ENCODE assay signal across 8 cellular contexts in genomic region chr19:52923782-52924593, GRCh38. TPM values are rescaled to one million over a fixed set of nuclear protein-coding genes. Genes with fewer than 3 reads are reported as not detected.
A peak's percentile ranks its signal among the peaks of the same experiment; 100 is the strongest.
DNase-seq lines count a peak whose midpoint lies in the region; ATAC-seq, FAIRE-seq and TF ChIP-seq lines count a peak whose summit lies in the region.

No MANE protein-coding gene starts in this region.

- TF ChIP-seq CTCF in CD8-positive, alpha-beta T cell (IDR thresholded peaks at IDR 0.05) = no peak
- no peak for TF ChIP-seq CTCF in astrocyte of the spinal cord (IDR thresholded peaks at IDR 0.05; ENCODE audit: low read depth, low read length)

- FAIRE-seq in frontal cortex (lab: Jason Lieb, UNC) = no peak

- DNase-seq in CD8-positive, alpha-beta T cell = no peak
- DNase-seq in LoVo (ENCODE audit: low spot score) (peak; percentile 44), astrocyte of the spinal cord (ENCODE audit: low read depth, low spot score) (no peak), islet precursor cell (peak; percentile 85), frontal cortex (ENCODE audit: low spot score in 2 of 2) (no peak)
- no peak for DNase-seq in stimulated activated naive CD8-positive, alpha-beta T cell treated with anti-CD3 and anti-CD28 coated beads, Interleukin-15, amount 100 ng/mL, for 72 hours

- intact Hi-C loops in CD8-positive, alpha-beta T cell (cut with DNase I, micrococcal nuclease) = loop anchor here (1.0 to 5.0 kb wide), 10 partner anchors 18 to 787 kb away; partner anchors contain the start of genes ZNF160 (in 2 of the 2), ZNF320 (in 2 of the 2), ZNF816 (in 2 of the 2) and ZNF611 (in 1 of the 2)

- in situ Hi-C loops in astrocyte of the spinal cord (cut with HindIII; ENCODE audit: low sequenced_read_pairs) = no loop called here

- H3K4me3 Mint-ChIP-seq in CD8-positive, alpha-beta T cell = peak overlapping the region; percentile 94
- H3K4me3 Mint-ChIP-seq in stimulated activated naive CD8-positive, alpha-beta T cell treated with anti-CD3 and anti-CD28 coated beads, Interleukin-15, amount 100 ng/mL, for 72 hours = peak overlapping the region; percentile 89 to 90

- CTCF ChIA-PET in CD8-positive, alpha-beta T cell (lab: Charles Lee) = interaction anchor here (1.4 kb wide), 1 partner anchor 70 kb away, joined by 3 read pairs; no protein-coding TSS in a partner anchor

- H3K27ac ChIP-seq in CD8-positive, alpha-beta T cell (ENCODE audit: low read depth, low read length) = no peak overlapping the region

- peak overlapping the region; percentile 90 for H3K27ac Mint-ChIP-seq in CD8-positive, alpha-beta T cell
- H3K27ac Mint-ChIP-seq in stimulated activated naive CD8-positive, alpha-beta T cell treated with anti-CD3 and anti-CD28 coated beads, Interleukin-15, amount 100 ng/mL, for 72 hours = peak overlapping the region in 1 of 2 donors; percentile 19

- no peak for ATAC-seq in CD8-positive, alpha-beta T cell
- peak; percentile 3 for ATAC-seq in stimulated activated naive CD8-positive, alpha-beta T cell treated with anti-CD3 and anti-CD28 coated beads, Interleukin-15, amount 100 ng/mL, for 72 hours
- no peak for ATAC-seq in HG03432 (IDR thresholded peaks at IDR 0.05; ENCODE audit: unreplicated experiment)
- ATAC-seq in HG03520 (IDR thresholded peaks at IDR 0.05; ENCODE audit: unreplicated experiment) = no peak

- no peaks in the 10 kb centered on the region for H3K9me3 Mint-ChIP-seq in CD8-positive, alpha-beta T cell
- peaks cover 6 to 7% of the 10 kb centered on the region in 2 donors for H3K9me3 Mint-ChIP-seq in stimulated activated naive CD8-positive, alpha-beta T cell treated with anti-CD3 and anti-CD28 coated beads, Interleukin-15, amount 100 ng/mL, for 72 hours

- H3K4me1 ChIP-seq in CD8-positive, alpha-beta T cell (ENCODE audit: insufficient read depth, low read length) = peaks cover 14% of the 10 kb centered on the region

- no peaks in the 10 kb centered on the region for H3K9me3 ChIP-seq in CD8-positive, alpha-beta T cell (ENCODE audit: low read length)

- peaks cover 33% of the 10 kb centered on the region for H3K4me1 Mint-ChIP-seq in CD8-positive, alpha-beta T cell (ENCODE audit: low read depth)
- H3K4me1 Mint-ChIP-seq in stimulated activated naive CD8-positive, alpha-beta T cell treated with anti-CD3 and anti-CD28 coated beads, Interleukin-15, amount 100 ng/mL, for 72 hours = peaks cover 31% of the 10 kb centered on the region

- H3K27me3 ChIP-seq in CD8-positive, alpha-beta T cell (ENCODE audit: insufficient read depth, low read length) = no peaks in the 10 kb centered on the region

- POLR2A ChIA-PET in CD8-positive, alpha-beta T cell (lab: Charles Lee) = no interaction called here

- no peaks in the 10 kb centered on the region for H3K27me3 Mint-ChIP-seq in CD8-positive, alpha-beta T cell (ENCODE audit: low read depth)
- H3K27me3 Mint-ChIP-seq in stimulated activated naive CD8-positive, alpha-beta T cell treated with anti-CD3 and anti-CD28 coated beads, Interleukin-15, amount 100 ng/mL, for 72 hours = no peaks in the 10 kb centered on the region

- peaks cover 23% of the 10 kb centered on the region for H3K36me3 Mint-ChIP-seq in CD8-positive, alpha-beta T cell

- H3K36me3 ChIP-seq in CD8-positive, alpha-beta T cell (ENCODE audit: insufficient read depth, low read length) = no peaks in the 10 kb centered on the region

- peak overlapping the region; percentile 97 for H3K4me3 ChIP-seq in CD8-positive, alpha-beta T cell (ENCODE audit: low read depth, low read length)
- H3K4me3 ChIP-seq in astrocyte of the spinal cord (ENCODE audit: low read depth, low read length) = peak overlapping the region; percentile 83

RNA-seq across cellular contexts. Expression of gene ZNF888, which starts 0.8 kb away (rescaled TPM):
- 1 to 10 TPM; 4.5 to 4.9 TPM for total RNA-seq in CD8-positive, alpha-beta T cell
- total RNA-seq in frontal cortex = 3.3 TPM

RNA-seq across cellular contexts. Expression of gene ZNF320, which starts 26.6 kb away (rescaled TPM):
- 1 to 10 TPM; 5.5 to 9.5 TPM for total RNA-seq in CD8-positive, alpha-beta T cell
- total RNA-seq in frontal cortex = 32.2 TPM

RNA-seq across cellular contexts. Expression of gene ZNF816, which starts 38.7 kb away (rescaled TPM):
- total RNA-seq in CD8-positive, alpha-beta T cell = 1 to 10 TPM; 5.9 to 6.4 TPM
- total RNA-seq in frontal cortex = 2.4 TPM

Comparison
In these comparisons a context has a peak if more than half of its experiments do, and no peak if none do; other contexts are left out.
1. DNase-seq: peak in LoVo (single experiment) and islet precursor cell (single experiment); none in CD8-positive, alpha-beta T cell (0 of 7), astrocyte of the spinal cord (single experiment), stimulated activated naive CD8-positive, alpha-beta T cell treated with anti-CD3 and anti-CD28 coated beads, Interleukin-15, amount 100 ng/mL, for 72 hours (0 of 2) and frontal cortex (0 of 2).